Comparison of ENCODE assay signal across 9 cellular contexts in genomic region chr16:17370233-17371013, GRCh38.
DNase-seq lines count a peak whose midpoint lies in the region; ATAC-seq and TF ChIP-seq lines count a peak whose summit lies in the region.
"Had no signal": no experiment of that assay in that cellular context is flagged by ENCODE, and none has a peak within 500 bp of the region (broad histone marks: within the 10 kb centered on the region; RNA-seq: fewer than 3 reads in every experiment).

No MANE protein-coding gene starts in this region.

- no peak for TF ChIP-seq POLR2A in testis (IDR thresholded peaks at IDR 0.05)

- intact Hi-C loops in activated T-helper 1 cell treated with anti-CD3 and anti-CD28 coated beads, Interleukin-12 subunit alpha, Interleukin-12 subunit beta, Interleukin-2, Interleukin-4 antibody, amounts not matched to agents 30 ng/mL and 10 ng/mL and 1 ng/mL, durations not matched to agents 14 hours and 24 hours and 36 hours (cut with micrococcal nuclease) = loop anchor here (5.0 kb wide), 2 partner anchors 63 to 133 kb away; no protein-coding TSS in a partner anchor
- intact Hi-C loops in left colon (cut with DNase I, micrococcal nuclease) (no loop called here), testis (cut with DNase I; ENCODE audit: low total_unique reads) (no loop called here), PC-9 (cut with micrococcal nuclease; ENCODE audit: unreplicated experiment) (no loop called here)

- peak overlapping the region; percentile 47 to 82 for H3K27ac ChIP-seq in testis
- no peak overlapping the region for H3K27ac ChIP-seq in PC-9

- CTCF ChIA-PET in PC-9 (lab: Charles Lee) = no interaction called here

- H3K9me3 ChIP-seq in testis (no peaks in the 10 kb centered on the region), PC-9 (ENCODE audit: insufficient read depth, low read depth) (no peaks in the 10 kb centered on the region)

- WGBS in testis, 2 donors = 63 to 74% methylated on average over 15 of the region's 15 CpGs

- H3K9me3 Mint-ChIP-seq in activated T-cell treated with anti-CD3 and anti-CD28 coated beads, Interleukin-2, amount 50 U/mL, for 24 hours = no peaks in the 10 kb centered on the region
- peaks cover 3% of the 10 kb centered on the region for H3K9me3 Mint-ChIP-seq in activated T-helper 1 cell treated with anti-CD3 and anti-CD28 coated beads, Interleukin-12 subunit alpha, Interleukin-12 subunit beta, Interleukin-2, Interleukin-4 antibody, amounts not matched to agents 30 ng/mL and 10 ng/mL and 1 ng/mL, durations not matched to agents 14 hours and 24 hours and 36 hours

- H3K36me3 ChIP-seq in testis (ENCODE audit: low read depth, missing control alignments) (no peaks in the 10 kb centered on the region), PC-9 (ENCODE audit: low read depth) (no peaks in the 10 kb centered on the region)

- peak; percentile 51 for DNase-seq in activated T-cell treated with anti-CD3 and anti-CD28 coated beads, Interleukin-2, amount 50 U/mL, for 24 hours
- no peak for DNase-seq in activated T-cell treated with anti-CD3 and anti-CD28 coated beads, Interleukin-2, amount 50 U/mL, for 1 hour
- DNase-seq in activated T-helper 1 cell treated with anti-CD3 and anti-CD28 coated beads, Interleukin-12 subunit alpha, Interleukin-12 subunit beta, Interleukin-2, Interleukin-4 antibody, amounts not matched to agents 30 ng/mL and 10 ng/mL and 1 ng/mL, durations not matched to agents 14 hours and 24 hours and 36 hours (ENCODE audit: low spot score) = no peak
- DNase-seq in left colon (no peak), testis (peak; percentile 58), PC-9 (no peak), mucosa of gallbladder (ENCODE audit: low spot score) (no peak)

- ATAC-seq in left colon (peak; percentile 38), GM18870 (IDR thresholded peaks at IDR 0.05; ENCODE audit: unreplicated experiment) (no peak)
- ATAC-seq: K562 had no signal

- H3K4me1 Mint-ChIP-seq in activated T-cell treated with anti-CD3 and anti-CD28 coated beads, Interleukin-2, amount 50 U/mL, for 24 hours (ENCODE audit: low read depth) = peaks cover 89% of the 10 kb centered on the region
- peaks cover 88% of the 10 kb centered on the region for H3K4me1 Mint-ChIP-seq in activated T-helper 1 cell treated with anti-CD3 and anti-CD28 coated beads, Interleukin-12 subunit alpha, Interleukin-12 subunit beta, Interleukin-2, Interleukin-4 antibody, amounts not matched to agents 30 ng/mL and 10 ng/mL and 1 ng/mL, durations not matched to agents 14 hours and 24 hours and 36 hours (ENCODE audit: low read depth)

- H3K4me2 ChIP-seq in PC-9 = no peak overlapping the region

- no peaks in the 10 kb centered on the region for H3K27me3 ChIP-seq in testis
- H3K27me3 ChIP-seq in PC-9 (ENCODE audit: insufficient read depth, low read depth) = peaks cover 14% of the 10 kb centered on the region

- H3K4me1 ChIP-seq in testis (peaks cover 34% of the 10 kb centered on the region), PC-9 (replicated peaks; ENCODE audit: insufficient read depth) (no peaks in the 10 kb centered on the region)

- H3K79me2 ChIP-seq in PC-9 (ENCODE audit: low read depth) = no peaks in the 10 kb centered on the region

- peak overlapping the region; percentile 96 for H3K27ac Mint-ChIP-seq in activated T-cell treated with anti-CD3 and anti-CD28 coated beads, Interleukin-2, amount 50 U/mL, for 24 hours
- peak overlapping the region; percentile 93 for H3K27ac Mint-ChIP-seq in activated T-helper 1 cell treated with anti-CD3 and anti-CD28 coated beads, Interleukin-12 subunit alpha, Interleukin-12 subunit beta, Interleukin-2, Interleukin-4 antibody, amounts not matched to agents 30 ng/mL and 10 ng/mL and 1 ng/mL, durations not matched to agents 14 hours and 24 hours and 36 hours

- POLR2A ChIA-PET in PC-9 (lab: Charles Lee; ENCODE audit: unreplicated experiment) = no interaction called here

- H2AFZ ChIP-seq in PC-9 = no peak overlapping the region

- H3K4me3 ChIP-seq in testis (no peak overlapping the region), PC-9 (no peak overlapping the region)
- H3K4me3 ChIP-seq: K562 had no signal

- no TSS peak for BruUV-seq in PC-9 (replicated peaks; lab: Mats Ljungman, UMichigan)

- no peaks in the 10 kb centered on the region for H3F3A ChIP-seq in PC-9 (ENCODE audit: insufficient read depth, low read depth)

- peak overlapping the region; percentile 83 for H3K4me3 Mint-ChIP-seq in activated T-cell treated with anti-CD3 and anti-CD28 coated beads, Interleukin-2, amount 50 U/mL, for 24 hours
- peak overlapping the region; percentile 83 for H3K4me3 Mint-ChIP-seq in activated T-helper 1 cell treated with anti-CD3 and anti-CD28 coated beads, Interleukin-12 subunit alpha, Interleukin-12 subunit beta, Interleukin-2, Interleukin-4 antibody, amounts not matched to agents 30 ng/mL and 10 ng/mL and 1 ng/mL, durations not matched to agents 14 hours and 24 hours and 36 hours

- peaks cover 7% of the 10 kb centered on the region for H3K36me3 Mint-ChIP-seq in activated T-cell treated with anti-CD3 and anti-CD28 coated beads, Interleukin-2, amount 50 U/mL, for 24 hours (ENCODE audit: low read depth)
- peaks cover 16% of the 10 kb centered on the region for H3K36me3 Mint-ChIP-seq in activated T-helper 1 cell treated with anti-CD3 and anti-CD28 coated beads, Interleukin-12 subunit alpha, Interleukin-12 subunit beta, Interleukin-2, Interleukin-4 antibody, amounts not matched to agents 30 ng/mL and 10 ng/mL and 1 ng/mL, durations not matched to agents 14 hours and 24 hours and 36 hours (ENCODE audit: low read depth)

- TF ChIP-seq CTCF in testis (IDR thresholded peaks at IDR 0.05) (no peak), PC-9 (conservative IDR thresholded peaks at IDR 0.05) (no peak)

- no peaks in the 10 kb centered on the region for H3K27me3 Mint-ChIP-seq in activated T-cell treated with anti-CD3 and anti-CD28 coated beads, Interleukin-2, amount 50 U/mL, for 24 hours
- no peaks in the 10 kb centered on the region for H3K27me3 Mint-ChIP-seq in activated T-helper 1 cell treated with anti-CD3 and anti-CD28 coated beads, Interleukin-12 subunit alpha, Interleukin-12 subunit beta, Interleukin-2, Interleukin-4 antibody, amounts not matched to agents 30 ng/mL and 10 ng/mL and 1 ng/mL, durations not matched to agents 14 hours and 24 hours and 36 hours (ENCODE audit: insufficient read depth)

- H4K20me1 ChIP-seq in PC-9 (ENCODE audit: insufficient read depth) = no peaks in the 10 kb centered on the region

- no peaks in the 10 kb centered on the region for H3K9me2 ChIP-seq in PC-9 (ENCODE audit: insufficient read depth)

Comparison
In these comparisons a context has a peak if more than half of its experiments do, and no peak if none do; other contexts are left out.
1. DNase-seq: peak in activated T-cell treated with anti-CD3 and anti-CD28 coated beads, Interleukin-2, amount 50 U/mL, for 24 hours (single experiment) and testis (single experiment); none in activated T-cell treated with anti-CD3 and anti-CD28 coated beads, Interleukin-2, amount 50 U/mL, for 1 hour (single experiment), activated T-helper 1 cell treated with anti-CD3 and anti-CD28 coated beads, Interleukin-12 subunit alpha, Interleukin-12 subunit beta, Interleukin-2, Interleukin-4 antibody, amounts not matched to agents 30 ng/mL and 10 ng/mL and 1 ng/mL, durations not matched to agents 14 hours and 24 hours and 36 hours (single experiment), left colon (0 of 2), PC-9 (0 of 2) and mucosa of gallbladder (single experiment).